Comparison of ENCODE assay signal across 13 cellular contexts in the genomic region with DNA sequence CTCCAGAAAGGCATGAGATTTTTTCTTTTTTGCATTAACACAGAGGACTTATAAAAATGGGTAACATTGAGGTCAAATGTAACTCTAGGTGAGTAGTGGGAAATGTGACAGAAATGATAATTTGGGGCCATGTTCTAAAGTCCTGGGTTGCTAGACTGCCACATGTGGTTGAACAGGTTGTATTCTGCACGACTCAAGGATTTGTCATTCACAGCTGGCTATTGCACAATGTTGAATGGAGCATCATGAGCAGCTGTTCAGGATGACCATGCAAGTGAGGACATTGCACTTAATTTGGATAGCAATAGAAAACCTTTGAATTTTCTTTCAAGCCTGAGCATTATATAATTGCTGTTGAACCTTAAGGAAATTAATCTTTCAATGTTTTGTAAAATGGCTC.
DNase-seq lines count a peak whose midpoint lies in the region; ATAC-seq, FAIRE-seq and TF ChIP-seq lines count a peak whose summit lies in the region.
"Had no signal": no experiment of that assay in that cellular context is flagged by ENCODE, and none has a peak within 500 bp of the region (broad histone marks: within the 10 kb centered on the region; RNA-seq: fewer than 3 reads in every experiment).

No MANE protein-coding gene starts in this region.

- H3K4me3 ChIP-seq in bronchial epithelial cell (ENCODE audit: low read depth, low read length): no peak overlapping the region
- H3K4me3 ChIP-seq in HepG2 (replicated peaks in 1 of 3; ENCODE audit: insufficient read depth in 1 of 3, low read depth in 2 of 3, low read length in 3 of 3): no peak overlapping the region
- no peak overlapping the region for H3K4me3 ChIP-seq in pancreas
- H3K4me3 ChIP-seq: coronary artery had no signal

- H3K79me2 ChIP-seq in HepG2 (ENCODE audit: insufficient read depth, low read length): no peaks in the 10 kb centered on the region

- ATAC-seq in HepG2: no peak
- no peak for ATAC-seq in HG02973 (IDR thresholded peaks at IDR 0.05; ENCODE audit: unreplicated experiment)
- ATAC-seq in pancreas: no peak
- ATAC-seq: CD8-positive, alpha-beta T cell; natural killer cell treated with Interleukin-12 subunit alpha and Interleukin-12 subunit beta and Interleukin-15 and Interleukin-18, amount 100 ng/mL, for 72 hours had no signal

- no peaks in the 10 kb centered on the region for H4K20me1 ChIP-seq in HepG2 (ENCODE audit: insufficient read depth, low read length)

- DNase-seq in EL (peak; percentile 38), M059J (ENCODE audit: low read depth) (peak; percentile 59), bronchial epithelial cell (ENCODE audit: low read depth) (peak; percentile 93), HepG2 (ENCODE audit: low spot score) (no peak), pancreas (no peak), cerebellum (ENCODE audit: low spot score) (no peak)
- DNase-seq: activated CD8-positive, alpha-beta memory T cell treated with anti-CD3 and anti-CD28 coated beads, Interleukin-2, amount 50 U/mL, for 4 hours; CD8-positive, alpha-beta T cell; NCI-H345; SIG-M5 had no signal

- in situ Hi-C loops in HepG2 (cut with HindIII; ENCODE audit: extremely low pct_ligation_motif_present, low pct_unique_long_range_greater_than_20kb): no loop called here

- H3K36me3 ChIP-seq in bronchial epithelial cell (ENCODE audit: control insufficient read depth, insufficient read depth, low read length): no peaks in the 10 kb centered on the region
- H3K36me3 ChIP-seq in HepG2 (replicated peaks in 1 of 2; ENCODE audit: control insufficient read depth in 1 of 2, insufficient read depth in 2 of 2, low read length in 2 of 2): no peaks in the 10 kb centered on the region
- no peaks in the 10 kb centered on the region for H3K36me3 ChIP-seq in pancreas

- H3K27ac ChIP-seq in HepG2 (ENCODE audit: extremely low read length, insufficient read depth, low read length) (no peak overlapping the region), pancreas (no peak overlapping the region)
- H3K27ac ChIP-seq: coronary artery had no signal

- FAIRE-seq in bronchial epithelial cell (lab: Jason Lieb, UNC): peak; percentile 98
- FAIRE-seq in HepG2 (lab: Jason Lieb, UNC): no peak
- FAIRE-seq in pancreas (lab: Jason Lieb, UNC): no peak

- TF ChIP-seq CTCF in bronchial epithelial cell (IDR thresholded peaks at IDR 0.05; ENCODE audit: insufficient read depth, low read length, severe bottlenecking): no peak
- no peak for TF ChIP-seq CTCF in HepG2 (CRISPR knock-in tag; IDR thresholded peaks at IDR 0.05)
- TF ChIP-seq CTCF in pancreas (IDR thresholded peaks at IDR 0.05): no peak

- POLR2A ChIA-PET in HepG2 (lab: Yijun Ruan, JAX): no interaction called here

- H3K9me3 ChIP-seq in HepG2 (ENCODE audit: low read length) (no peaks in the 10 kb centered on the region), pancreas (no peaks in the 10 kb centered on the region)

- H3K4me1 ChIP-seq in HepG2 (ENCODE audit: insufficient read depth, low read length) (no peaks in the 10 kb centered on the region), pancreas (no peaks in the 10 kb centered on the region)

- 0% methylated on average over 1 of the region's 1 CpG for WGBS in HepG2 (ENCODE audit: low lambda C conversion rate)
- WGBS in pancreas, 2 donors: 17 to 30% methylated on average over 1 of the region's 1 CpG

- no peak overlapping the region for H2AFZ ChIP-seq in HepG2 (ENCODE audit: low read length)

- CTCF ChIA-PET in HepG2 (lab: Yijun Ruan, JAX; ENCODE audit: low intra/inter-chr PET ratio, low total read pairs): no interaction called here

- intact Hi-C loops in HepG2 (cut with micrococcal nuclease; ENCODE audit: unreplicated experiment): no loop called here
- intact Hi-C loops in pancreas (cut with DNase I): no loop called here

- no peaks in the 10 kb centered on the region for H3K27me3 ChIP-seq in bronchial epithelial cell (ENCODE audit: control insufficient read depth, insufficient read depth, low read length)
- H3K27me3 ChIP-seq in HepG2 (ENCODE audit: control insufficient read depth in 1 of 2, insufficient read depth in 2 of 2, low read length in 2 of 2): no peaks in the 10 kb centered on the region
- no peaks in the 10 kb centered on the region for H3K27me3 ChIP-seq in pancreas

- BruUV-seq in HepG2 (replicated peaks; lab: Mats Ljungman, UMichigan): no TSS peak

- H3K9ac ChIP-seq in HepG2 (ENCODE audit: insufficient read depth, low read depth, low read length): no peak overlapping the region

- no peak for TF ChIP-seq EP300 in HepG2 (IDR thresholded peaks at IDR 0.05; ENCODE audit: low read depth in 2 of 2, low read length in 2 of 2)
- no peak for TF ChIP-seq EP300 in HepG2 (CRISPR knock-in tag; IDR thresholded peaks at IDR 0.05; ENCODE audit: borderline replicate concordance)

- no peak overlapping the region for H3K4me2 ChIP-seq in HepG2 (ENCODE audit: low read depth, low read length)

- TF ChIP-seq RAD21 in HepG2 (CRISPR knock-in tag; IDR thresholded peaks at IDR 0.05): no peak

- no peak for TF ChIP-seq POLR2A in HepG2 (IDR thresholded peaks at IDR 0.05; ENCODE audit: insufficient read depth in 1 of 2, low read depth in 2 of 2, low read length in 2 of 2)

TF ChIP-seq in HepG2, 621 proteins besides CTCF, POLR2A, EP300 and RAD21:
- peak; percentile 72 for TF ChIP-seq CEBPB (IDR thresholded peaks at IDR 0.05; ENCODE audit: borderline replicate concordance, low read depth, low read length)
- TF ChIP-seq, protein P1, sequence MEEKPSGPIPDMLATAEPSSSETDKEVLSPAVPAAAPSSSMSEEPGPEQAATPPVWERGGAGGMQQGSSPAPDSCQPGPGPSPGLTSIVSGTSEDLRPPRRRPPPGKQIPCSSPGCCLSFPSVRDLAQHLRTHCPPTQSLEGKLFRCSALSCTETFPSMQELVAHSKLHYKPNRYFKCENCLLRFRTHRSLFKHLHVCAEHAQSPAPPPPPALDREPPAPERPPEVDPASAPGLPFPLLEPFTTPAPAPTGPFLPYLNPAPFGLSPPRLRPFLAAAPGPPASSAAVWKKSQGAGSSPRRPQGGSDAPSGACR (CRISPR knock-in tag; IDR thresholded peaks at IDR 0.05): no peak

Comparison
In these comparisons a context has a peak if more than half of its experiments do, and no peak if none do; other contexts are left out.
1. DNase-seq: peak in EL (single experiment), M059J (single experiment) and bronchial epithelial cell (single experiment); none in HepG2 (single experiment), pancreas (0 of 6) and cerebellum (single experiment).